ENCODE assay signal across 8 cellular contexts in genomic region chr2:68726608-68727367, GRCh38. TPM values are rescaled to one million over a fixed set of nuclear protein-coding genes. Genes with fewer than 3 reads are reported as not detected.
DNase-seq lines count a peak whose midpoint lies in the region; ATAC-seq and TF ChIP-seq lines count a peak whose summit lies in the region.

No MANE protein-coding gene starts in this region.

- peak overlapping the region; percentile 87 for H3K27ac Mint-ChIP-seq in activated T-cell treated with anti-CD3 and anti-CD28 coated beads, Interleukin-2, amount 50 U/mL, for 24 hours

- no peaks in the 10 kb centered on the region for H3K27me3 Mint-ChIP-seq in activated T-cell treated with anti-CD3 and anti-CD28 coated beads, Interleukin-2, amount 50 U/mL, for 24 hours

- ATAC-seq in HG02759 (IDR thresholded peaks at IDR 0.05; ENCODE audit: unreplicated experiment) (peak; percentile 99), sciatic nerve (peak; percentile 67)

- intact Hi-C loops in sciatic nerve (cut with DNase I): loop anchor here (10.0 kb wide), 1 partner anchor 1948 kb away; no protein-coding TSS in a partner anchor

- no peaks in the 10 kb centered on the region for H3K9me3 Mint-ChIP-seq in activated T-cell treated with anti-CD3 and anti-CD28 coated beads, Interleukin-2, amount 50 U/mL, for 24 hours

- no peak for TF ChIP-seq CTCF in GM13977 (IDR thresholded peaks at IDR 0.05; ENCODE audit: extremely low read depth, insufficient read depth, missing control alignments)

- no peaks in the 10 kb centered on the region for H3K36me3 Mint-ChIP-seq in activated T-cell treated with anti-CD3 and anti-CD28 coated beads, Interleukin-2, amount 50 U/mL, for 24 hours (ENCODE audit: low read depth)

- DNase-seq in GM13977 (ENCODE audit: low spot score) (peak; percentile 55), NOMO-1 treated with DMSO at 0.1 percent for 48 hours (lab: John Stamatoyannopoulos, UW; ENCODE audit: unreplicated experiment) (peak; percentile 95), sciatic nerve (ENCODE audit: low spot score) (no peak), iPS-NIHi7 (ENCODE audit: extremely low spot score) (no peak), NCI-H2171 (lab: John Stamatoyannopoulos, UW) (no peak), COLO668 (lab: John Stamatoyannopoulos, UW; ENCODE audit: unreplicated experiment) (no peak)
- peak; percentile 81 for DNase-seq in activated T-cell treated with anti-CD3 and anti-CD28 coated beads, Interleukin-2, amount 50 U/mL, for 24 hours

- in situ Hi-C loops in GM13977 (cut with MboI; ENCODE audit: low pct_unique_long_range_greater_than_20kb, low sequenced_read_pairs, unreplicated experiment): no loop called here

- H3K4me3 Mint-ChIP-seq in activated T-cell treated with anti-CD3 and anti-CD28 coated beads, Interleukin-2, amount 50 U/mL, for 24 hours: peak overlapping the region; percentile 30

- peaks cover 71% of the 10 kb centered on the region for H3K4me1 Mint-ChIP-seq in activated T-cell treated with anti-CD3 and anti-CD28 coated beads, Interleukin-2, amount 50 U/mL, for 24 hours (ENCODE audit: low read depth)

RNA-seq across cellular contexts. Expression of gene ARHGAP25, which starts 7.8 kb away (rescaled TPM):
- 21.6 TPM for total RNA-seq in sciatic nerve

Comparison
In these comparisons a context has a peak if more than half of its experiments do, and no peak if none do; other contexts are left out.
1. DNase-seq: peak in GM13977 (single experiment), NOMO-1 treated with DMSO at 0.1 percent for 48 hours (single experiment) and activated T-cell treated with anti-CD3 and anti-CD28 coated beads, Interleukin-2, amount 50 U/mL, for 24 hours (single experiment); none in sciatic nerve (single experiment), iPS-NIHi7 (single experiment), NCI-H2171 (single experiment) and COLO668 (single experiment).